ENCODE assay signal across 28 cellular contexts in the genomic region with DNA sequence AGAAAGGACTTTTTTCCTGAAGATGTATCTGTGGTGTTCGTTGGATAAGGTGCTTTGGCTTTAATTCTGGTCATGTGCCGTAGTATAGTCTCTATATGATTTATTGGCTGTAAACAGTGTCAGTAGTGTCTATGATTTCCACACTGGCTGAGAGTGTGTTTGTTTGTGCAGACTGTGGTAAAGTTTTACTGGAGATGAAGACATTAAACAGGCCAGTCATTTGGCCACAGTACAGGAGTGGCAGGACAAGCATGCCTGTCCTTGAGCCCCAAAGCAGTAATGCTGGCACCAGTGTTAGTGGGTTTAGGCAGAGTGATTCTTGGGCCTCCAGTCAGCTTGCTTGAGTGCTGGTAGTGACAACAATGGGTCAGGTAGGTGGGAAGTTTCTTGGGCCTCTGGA.
"Had no signal": no experiment of that assay in that cellular context is flagged by ENCODE, and none has a peak within 500 bp of the region (broad histone marks: within the 10 kb centered on the region; RNA-seq: fewer than 3 reads in every experiment).

No MANE protein-coding gene starts in this region.

- H3K4me3 Mint-ChIP-seq: activated CD4-positive, alpha-beta memory T cell treated with anti-CD3 and anti-CD28 coated beads for 36 hours; activated CD4-positive, alpha-beta T cell treated with anti-CD3 and anti-CD28 coated beads, Interleukin-2, amount 10 ng/mL, durations not matched to agents 24 days and 14 days; activated naive CD4-positive, alpha-beta T cell treated with anti-CD3 and anti-CD28 coated beads, Interleukin-2, amount 10 ng/mL, durations not matched to agents 7 days and 5 days; activated naive CD8-positive, alpha-beta T cell treated with anti-CD3 and anti-CD28 coated beads, Interleukin-2, amount 10 ng/mL, durations not matched to agents 7 days and 5 days; activated T-cell treated with anti-CD3 and anti-CD28 coated beads, Interleukin-2, amount 50 U/mL, for 24 hours; immature natural killer cell; natural killer cell; T-helper 17 cell; type B pancreatic cell had no signal

- H3K4me1 ChIP-seq: gastroesophageal sphincter, lower lobe of right lung, right lobe of liver, vagina had no signal

- ATAC-seq: gastroesophageal sphincter; lower lobe of right lung; natural killer cell; right lobe of liver; stimulated activated naive CD8-positive, alpha-beta T cell treated with anti-CD3 and anti-CD28 coated beads, Interleukin-15, Interleukin-2, amounts not matched to agents 100 U/mL and 50 U/mL, for 24 hours; T-helper 17 cell had no signal

- H3K36me3 ChIP-seq: brain microvascular endothelial cell, gastroesophageal sphincter, lower lobe of right lung, right lobe of liver, thoracic aorta, vagina had no signal

- H3K27ac Mint-ChIP-seq: activated CD4-positive, alpha-beta memory T cell treated with anti-CD3 and anti-CD28 coated beads for 36 hours; activated CD4-positive, alpha-beta T cell treated with anti-CD3 and anti-CD28 coated beads, Interleukin-2, amount 10 ng/mL, durations not matched to agents 24 days and 14 days; activated naive CD4-positive, alpha-beta T cell treated with anti-CD3 and anti-CD28 coated beads, Interleukin-2, amount 10 ng/mL, durations not matched to agents 7 days and 5 days; activated naive CD8-positive, alpha-beta T cell treated with anti-CD3 and anti-CD28 coated beads, Interleukin-2, amount 10 ng/mL, durations not matched to agents 7 days and 5 days; activated T-cell treated with anti-CD3 and anti-CD28 coated beads, Interleukin-2, amount 50 U/mL, for 24 hours; immature natural killer cell; natural killer cell; T-helper 17 cell; type B pancreatic cell had no signal

- DNase-seq: activated CD4-positive, alpha-beta memory T cell treated with anti-CD3 and anti-CD28 coated beads for 36 hours; activated CD4-positive, alpha-beta T cell treated with anti-CD3 and anti-CD28 coated beads, Interleukin-2, amount 10 ng/mL, durations not matched to agents 24 days and 14 days; activated CD4-positive, CD25-positive, alpha-beta regulatory T cell treated with anti-CD3 and anti-CD28 coated beads, Interleukin-2, amount 50 U/mL, for 72 hours; activated CD8-positive, alpha-beta memory T cell treated with anti-CD3 and anti-CD28 coated beads, Interleukin-2, amount 50 U/mL, for 48 hours; activated gamma-delta T cell; activated naive CD4-positive, alpha-beta T cell treated with anti-CD3 and anti-CD28 coated beads, Interleukin-2, amount 10 ng/mL, durations not matched to agents 7 days and 5 days; activated naive CD8-positive, alpha-beta T cell treated with anti-CD3 and anti-CD28 coated beads, Interleukin-2, amount 10 ng/mL, durations not matched to agents 7 days and 5 days; activated T-cell treated with anti-CD3 and anti-CD28 coated beads, Interleukin-2, amount 50 U/mL, for 24 hours; amniotic stem cell; brain microvascular endothelial cell; caudate nucleus; hypothalamus; immature natural killer cell; kidney; lower lobe of right lung; mesenchymal stem cell; natural killer cell; posterior cingulate gyrus; right lobe of liver; stimulated activated CD4-positive, alpha-beta T cell treated with anti-CD3 and anti-CD28 coated beads, Interleukin-2, amount 100 ng/mL, for 48 hours; stimulated activated naive CD8-positive, alpha-beta T cell treated with anti-CD3 and anti-CD28 coated beads, Interleukin-15, Interleukin-2, amounts not matched to agents 100 U/mL and 50 U/mL, for 24 hours; T-helper 17 cell had no signal

- H3K27me3 Mint-ChIP-seq: activated CD4-positive, alpha-beta memory T cell treated with anti-CD3 and anti-CD28 coated beads for 36 hours; activated CD4-positive, alpha-beta T cell treated with anti-CD3 and anti-CD28 coated beads, Interleukin-2, amount 10 ng/mL, durations not matched to agents 24 days and 14 days; activated naive CD4-positive, alpha-beta T cell treated with anti-CD3 and anti-CD28 coated beads, Interleukin-2, amount 10 ng/mL, durations not matched to agents 7 days and 5 days; activated naive CD8-positive, alpha-beta T cell treated with anti-CD3 and anti-CD28 coated beads, Interleukin-2, amount 10 ng/mL, durations not matched to agents 7 days and 5 days; activated T-cell treated with anti-CD3 and anti-CD28 coated beads, Interleukin-2, amount 50 U/mL, for 24 hours; T-helper 17 cell; type B pancreatic cell had no signal

- H3K4me3 ChIP-seq: gastroesophageal sphincter, lower lobe of right lung, right lobe of liver, thoracic aorta, vagina had no signal

- H3K27me3 ChIP-seq: brain microvascular endothelial cell, gastroesophageal sphincter, right lobe of liver, vagina had no signal

- FAIRE-seq: astrocyte, endothelial cell of umbilical vein, kidney had no signal

- H3K4me1 Mint-ChIP-seq: activated CD4-positive, alpha-beta T cell treated with anti-CD3 and anti-CD28 coated beads, Interleukin-2, amount 10 ng/mL, durations not matched to agents 24 days and 14 days; activated naive CD4-positive, alpha-beta T cell treated with anti-CD3 and anti-CD28 coated beads, Interleukin-2, amount 10 ng/mL, durations not matched to agents 7 days and 5 days; activated naive CD8-positive, alpha-beta T cell treated with anti-CD3 and anti-CD28 coated beads, Interleukin-2, amount 10 ng/mL, durations not matched to agents 7 days and 5 days; immature natural killer cell; natural killer cell; T-helper 17 cell had no signal

- H3K36me3 Mint-ChIP-seq: activated CD4-positive, alpha-beta memory T cell treated with anti-CD3 and anti-CD28 coated beads for 36 hours; activated naive CD4-positive, alpha-beta T cell treated with anti-CD3 and anti-CD28 coated beads, Interleukin-2, amount 10 ng/mL, durations not matched to agents 7 days and 5 days; activated naive CD8-positive, alpha-beta T cell treated with anti-CD3 and anti-CD28 coated beads, Interleukin-2, amount 10 ng/mL, durations not matched to agents 7 days and 5 days; immature natural killer cell had no signal

- H3K9me3 ChIP-seq: gastroesophageal sphincter, lower lobe of right lung, right lobe of liver, thoracic aorta, vagina had no signal

- H3K27ac ChIP-seq: brain microvascular endothelial cell, gastroesophageal sphincter, lower lobe of right lung, right lobe of liver, thoracic aorta, vagina had no signal
